Comparison of ENCODE assay signal across 15 cellular contexts in the genomic region with DNA sequence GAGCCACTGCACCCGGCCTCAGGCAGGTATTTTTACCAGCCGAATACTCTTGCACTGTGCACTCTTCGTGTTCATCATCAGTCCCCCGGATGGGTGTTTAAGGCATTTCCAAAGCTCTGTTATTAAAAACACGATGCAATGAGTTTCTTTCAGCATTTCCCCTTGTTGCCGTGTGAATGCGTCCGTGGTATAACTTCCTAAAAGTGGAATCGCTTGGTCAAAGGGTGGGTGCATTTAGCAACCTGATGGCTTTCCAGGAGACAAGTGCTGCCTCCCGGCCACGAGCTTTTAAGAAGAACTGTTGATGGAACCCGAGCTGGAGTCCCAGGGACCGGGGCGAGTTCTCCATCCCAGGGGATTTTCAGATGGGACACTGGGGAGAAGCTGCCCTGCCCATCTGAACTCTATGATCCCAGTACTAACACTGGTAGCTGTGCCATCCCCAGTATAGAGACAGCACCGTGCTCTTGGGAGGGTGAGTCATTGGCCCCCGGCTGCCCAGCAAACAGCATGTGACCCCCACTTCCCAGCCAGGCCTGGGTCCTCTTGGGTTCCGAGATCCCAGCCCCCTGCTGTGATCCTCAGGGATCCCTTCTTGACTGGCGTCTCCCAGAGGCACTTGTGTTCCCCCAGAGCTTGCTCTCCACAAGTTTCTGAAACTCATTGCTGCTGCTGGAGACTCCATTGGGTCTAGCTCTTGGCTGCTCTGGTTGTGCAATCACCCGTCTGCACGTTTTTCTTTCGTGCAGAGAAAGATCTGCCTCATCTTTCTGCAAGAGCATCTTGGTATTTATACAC.
A peak's percentile ranks its signal among the peaks of the same experiment; 100 is the strongest.
DNase-seq lines count a peak whose midpoint lies in the region; ATAC-seq and TF ChIP-seq lines count a peak whose summit lies in the region.
"Had no signal": no experiment of that assay in that cellular context is flagged by ENCODE, and none has a peak within 500 bp of the region (broad histone marks: within the 10 kb centered on the region; RNA-seq: fewer than 3 reads in every experiment).

No MANE protein-coding gene starts in this region.

- ATAC-seq in upper lobe of left lung (ENCODE audit: low FRiP score in 2 of 2) (no peak), GM18511 (IDR thresholded peaks at IDR 0.05; ENCODE audit: unreplicated experiment) (no peak)

- H3K4me1 Mint-ChIP-seq in MCF 10A (ENCODE audit: insufficient read depth, unreplicated experiment) = peaks cover 5% of the 10 kb centered on the region
- H3K4me1 Mint-ChIP-seq in HFFc6 (ENCODE audit: low read depth) = no peaks in the 10 kb centered on the region
- H3K4me1 Mint-ChIP-seq: activated T-helper 17 cell treated with anti-CD3 and anti-CD28 coated beads, Interleukin-2, amount 50 U/mL, for 72 hours had no signal

- H3K27me3 ChIP-seq in breast epithelium = no peaks in the 10 kb centered on the region
- H3K27me3 ChIP-seq in upper lobe of left lung = no peaks in the 10 kb centered on the region

- H3K36me3 ChIP-seq in breast epithelium (no peaks in the 10 kb centered on the region), upper lobe of left lung (no peaks in the 10 kb centered on the region)

- TF ChIP-seq CTCF in MCF 10A (IDR thresholded peaks at IDR 0.05; ENCODE audit: unreplicated experiment) (no peak), breast epithelium (IDR thresholded peaks at IDR 0.05) (no peak), foreskin fibroblast (IDR thresholded peaks at IDR 0.05; ENCODE audit: low read depth, low read length) (no peak), upper lobe of left lung (IDR thresholded peaks at IDR 0.05) (no peak), HFFc6 (IDR thresholded peaks at IDR 0.05) (no peak)

- H3K27ac Mint-ChIP-seq in MCF 10A (ENCODE audit: low read depth, unreplicated experiment) (no peak overlapping the region), HFFc6 (no peak overlapping the region)
- H3K27ac Mint-ChIP-seq: type B pancreatic cell had no signal

- POLR2A ChIA-PET in MCF 10A (lab: Yijun Ruan, JAX) = interaction anchor here (1.0 to 3.7 kb wide), 3 partner anchors 13 to 170 kb away, joined by 5 to 38 read pairs (median 7); a partner anchor contains a TSS

- no peaks in the 10 kb centered on the region for H3K27me3 Mint-ChIP-seq in MCF 10A (ENCODE audit: insufficient read depth, unreplicated experiment)
- H3K27me3 Mint-ChIP-seq in HFFc6 (ENCODE audit: insufficient read depth) = peaks cover 3% of the 10 kb centered on the region
- H3K27me3 Mint-ChIP-seq: activated T-helper 17 cell treated with anti-CD3 and anti-CD28 coated beads, Interleukin-2, amount 50 U/mL, for 72 hours; type B pancreatic cell had no signal

- H3K4me3 ChIP-seq in breast epithelium (no peak overlapping the region), foreskin fibroblast (ENCODE audit: low read depth in 1 of 2, low read length in 2 of 2) (no peak overlapping the region), upper lobe of left lung (no peak overlapping the region)
- H3K4me3 ChIP-seq: lung had no signal

- CTCF ChIA-PET in MCF 10A (lab: Yijun Ruan, JAX) = interaction anchor here (1.1 kb wide), 1 partner anchor 12 kb away, joined by 4 read pairs; no protein-coding TSS in a partner anchor

- H3K4me3 Mint-ChIP-seq in MCF 10A (ENCODE audit: unreplicated experiment) = no peak overlapping the region
- no peak overlapping the region for H3K4me3 Mint-ChIP-seq in HFFc6
- H3K4me3 Mint-ChIP-seq: type B pancreatic cell had no signal

- H3K9me3 ChIP-seq in breast epithelium (no peaks in the 10 kb centered on the region), upper lobe of left lung (no peaks in the 10 kb centered on the region)

- H3K9me3 Mint-ChIP-seq in MCF 10A (ENCODE audit: unreplicated experiment) = no peaks in the 10 kb centered on the region
- no peaks in the 10 kb centered on the region for H3K9me3 Mint-ChIP-seq in HFFc6
- H3K9me3 Mint-ChIP-seq: activated T-helper 17 cell treated with anti-CD3 and anti-CD28 coated beads, Interleukin-2, amount 50 U/mL, for 72 hours; type B pancreatic cell had no signal

- DNase-seq in MCF 10A (ENCODE audit: unreplicated experiment) (peak; percentile 50), breast epithelium (ENCODE audit: low spot score in 2 of 2) (no peak), SIG-M5 treated with dmso at 0.1 percent for 504 hours (lab: John Stamatoyannopoulos, UW; ENCODE audit: unreplicated experiment) (peak; percentile 84), foreskin fibroblast (peak; percentile 66 to 83), upper lobe of left lung (peak in 1 of 2 donors; percentile 73), HFFc6 (no peak)
- no peak for DNase-seq in stimulated activated CD4-positive, alpha-beta T cell treated with anti-CD3 and anti-CD28 coated beads, Interleukin-2, amount 100 ng/mL, for 24 hours
- DNase-seq: effector memory CD4-positive, alpha-beta T cell; NCI-H748 treated with DMSO at 0.1 percent for 48 hours; occipital lobe; SW 1271 had no signal

- intact Hi-C loops in MCF 10A (cut with micrococcal nuclease) = no loop called here
- intact Hi-C loops in breast epithelium (cut with DNase I; ENCODE audit: low total_unique reads) = no loop called here

- BruUV-seq in MCF 10A (replicated peaks; lab: Mats Ljungman, UMichigan) = no TSS peak

- no peak for TF ChIP-seq EP300 in upper lobe of left lung (IDR thresholded peaks at IDR 0.05)

- no peak for TF ChIP-seq POLR2A in breast epithelium (IDR thresholded peaks at IDR 0.05)
- peak in 1 of 4 donors; percentile 59 for TF ChIP-seq POLR2A in upper lobe of left lung (IDR thresholded peaks at IDR 0.05)

- peaks cover 0 to 3% of the 10 kb centered on the region in 2 donors for H3K4me1 ChIP-seq in breast epithelium
- H3K4me1 ChIP-seq in upper lobe of left lung = peaks cover 13 to 40% (median 28%) of the 10 kb centered on the region in 4 donors

- H3K27ac ChIP-seq in breast epithelium = peak overlapping the region in 1 of 2 donors; percentile 75
- peak overlapping the region; percentile 48 to 92 (median 71) for H3K27ac ChIP-seq in upper lobe of left lung

- 61 to 76% methylated on average over 14 to 20 of the region's 21 CpGs for WGBS in upper lobe of left lung, 2 donors

- H3K36me3 Mint-ChIP-seq in MCF 10A (ENCODE audit: insufficient read depth, unreplicated experiment) (peaks cover 19% of the 10 kb centered on the region), HFFc6 (ENCODE audit: low read depth) (no peaks in the 10 kb centered on the region)
- H3K36me3 Mint-ChIP-seq: type B pancreatic cell had no signal

Comparison
In these comparisons a context has a peak if more than half of its experiments do, and no peak if none do; other contexts are left out.
1. DNase-seq: peak in MCF 10A (single experiment), SIG-M5 treated with dmso at 0.1 percent for 504 hours (single experiment) and foreskin fibroblast (2 of 2); none in breast epithelium (0 of 2), stimulated activated CD4-positive, alpha-beta T cell treated with anti-CD3 and anti-CD28 coated beads, Interleukin-2, amount 100 ng/mL, for 24 hours (0 of 2) and HFFc6 (single experiment).